1 cellular context compared by ENCODE assay signal in the genomic region with DNA sequence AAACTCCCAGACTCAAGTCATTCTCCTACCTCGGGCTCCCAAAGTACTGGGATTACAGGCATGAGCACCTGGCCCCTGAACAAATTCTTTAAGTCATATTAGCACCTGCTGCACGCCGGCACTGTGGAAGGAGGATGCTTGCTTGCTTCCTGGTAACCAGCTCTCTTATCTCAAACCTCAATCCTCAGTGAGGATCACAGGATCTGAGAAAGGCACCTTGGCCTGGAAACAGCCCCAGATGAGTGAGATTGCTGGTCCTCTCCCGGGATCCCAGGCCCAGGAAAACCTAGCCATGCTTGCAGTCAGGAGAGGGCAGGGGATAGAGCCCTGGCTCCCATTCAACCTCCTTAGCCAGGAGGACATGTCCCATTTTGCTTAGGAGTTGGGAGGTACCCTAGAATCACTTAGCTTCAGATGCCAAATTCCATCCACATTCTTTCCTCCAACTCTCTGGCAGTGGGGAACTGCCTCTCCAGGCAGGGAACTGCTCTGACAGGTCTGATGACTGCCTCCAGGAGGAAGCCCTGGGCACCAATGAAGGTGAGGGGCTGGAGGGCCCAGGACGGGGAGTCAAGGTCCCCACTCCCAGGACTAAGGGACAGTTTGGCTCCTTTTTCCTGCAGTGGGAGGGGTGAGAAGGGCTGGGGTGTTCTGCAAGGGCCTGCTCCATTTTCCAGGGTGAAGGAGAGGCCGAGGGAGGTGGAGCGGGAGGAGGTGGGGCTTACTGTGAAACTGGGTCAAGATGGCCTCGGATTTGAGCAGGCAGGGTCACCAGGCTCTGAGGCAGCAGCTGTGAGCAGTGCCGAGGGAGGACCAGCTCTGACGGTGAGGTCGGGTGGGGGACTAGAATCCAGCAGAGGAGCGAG.
TF ChIP-seq lines count a peak whose summit lies in the region.

No MANE protein-coding gene starts in this region.

TF ChIP-seq in IMR-90, 13 proteins besides CTCF, POLR2A, EP300 and RAD21:
- no peak for TF ChIP-seq MAFK (IDR thresholded peaks at IDR 0.05; ENCODE audit: low read depth, low read length)
- TF ChIP-seq MXI1 (IDR thresholded peaks at IDR 0.05; ENCODE audit: borderline replicate concordance, low read depth, low read length): no peak
- TF ChIP-seq, protein P1, sequence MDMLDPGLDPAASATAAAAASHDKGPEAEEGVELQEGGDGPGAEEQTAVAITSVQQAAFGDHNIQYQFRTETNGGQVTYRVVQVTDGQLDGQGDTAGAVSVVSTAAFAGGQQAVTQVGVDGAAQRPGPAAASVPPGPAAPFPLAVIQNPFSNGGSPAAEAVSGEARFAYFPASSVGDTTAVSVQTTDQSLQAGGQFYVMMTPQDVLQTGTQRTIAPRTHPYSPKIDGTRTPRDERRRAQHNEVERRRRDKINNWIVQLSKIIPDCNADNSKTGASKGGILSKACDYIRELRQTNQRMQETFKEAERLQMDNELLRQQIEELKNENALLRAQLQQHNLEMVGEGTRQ (IDR thresholded peaks at IDR 0.05; ENCODE audit: low read depth, low read length): no peak
- TF ChIP-seq, protein P2, sequence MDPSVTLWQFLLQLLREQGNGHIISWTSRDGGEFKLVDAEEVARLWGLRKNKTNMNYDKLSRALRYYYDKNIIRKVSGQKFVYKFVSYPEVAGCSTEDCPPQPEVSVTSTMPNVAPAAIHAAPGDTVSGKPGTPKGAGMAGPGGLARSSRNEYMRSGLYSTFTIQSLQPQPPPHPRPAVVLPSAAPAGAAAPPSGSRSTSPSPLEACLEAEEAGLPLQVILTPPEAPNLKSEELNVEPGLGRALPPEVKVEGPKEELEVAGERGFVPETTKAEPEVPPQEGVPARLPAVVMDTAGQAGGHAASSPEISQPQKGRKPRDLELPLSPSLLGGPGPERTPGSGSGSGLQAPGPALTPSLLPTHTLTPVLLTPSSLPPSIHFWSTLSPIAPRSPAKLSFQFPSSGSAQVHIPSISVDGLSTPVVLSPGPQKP (IDR thresholded peaks at IDR 0.05; ENCODE audit: borderline replicate concordance, low read depth, low read length): no peak
- TF ChIP-seq CEBPB (IDR thresholded peaks at IDR 0.05; ENCODE audit: low read depth, low read length): no peak
- TF ChIP-seq BHLHE40 (IDR thresholded peaks at IDR 0.05; ENCODE audit: low read depth, low read length): no peak
- TF ChIP-seq FOS (IDR thresholded peaks at IDR 0.05; ENCODE audit: low read depth, low read length): no peak
- no peak for TF ChIP-seq SMC3 (IDR thresholded peaks at IDR 0.05; ENCODE audit: low read depth, low read length)
- TF ChIP-seq NFE2L2 (IDR thresholded peaks at IDR 0.05; ENCODE audit: low read depth, low read length): no peak
- TF ChIP-seq MAZ (IDR thresholded peaks at IDR 0.05; ENCODE audit: borderline replicate concordance, low read depth, low read length): no peak
- TF ChIP-seq RFX5 (IDR thresholded peaks at IDR 0.05; ENCODE audit: low read depth, low read length): no peak
